In genomic region chr16:27475561-27475960, GRCh38 we compare ENCODE assay signal across 16 cellular contexts.
A peak's percentile ranks its signal among the peaks of the same experiment; 100 is the strongest.
DNase-seq lines count a peak whose midpoint lies in the region; ATAC-seq, FAIRE-seq and TF ChIP-seq lines count a peak whose summit lies in the region.
"Had no signal": no experiment of that assay in that cellular context is flagged by ENCODE, and none has a peak within 500 bp of the region (broad histone marks: within the 10 kb centered on the region; RNA-seq: fewer than 3 reads in every experiment).

No MANE protein-coding gene starts in this region.

- DNase-seq in AG08395 (ENCODE audit: low spot score) (peak; percentile 93), HTR-8/SVneo (ENCODE audit: insufficient read length, low spot score) (peak; percentile 65), bronchial epithelial cell (ENCODE audit: low read depth) (peak; percentile 56), kidney glomerular epithelial cell (lab: John Stamatoyannopoulos, UW) (peak; percentile 96), right lobe of liver (no peak)
- no peak for DNase-seq in activated naive CD8-positive, alpha-beta T cell treated with anti-CD3 and anti-CD28 coated beads for 36 hours
- DNase-seq: activated CD4-positive, CD25-positive, alpha-beta regulatory T cell treated with anti-CD3 and anti-CD28 coated beads, Interleukin-2, amount 50 U/mL, for 72 hours; activated T-cell treated with anti-CD3 and anti-CD28 coated beads, Interleukin-2, amount 50 U/mL, for 4 hours; caudate nucleus; GF-D8; NCI-H1105 had no signal

- TF ChIP-seq CTCF in bronchial epithelial cell (IDR thresholded peaks at IDR 0.05; ENCODE audit: insufficient read depth, low read length, severe bottlenecking) (no peak), right lobe of liver (IDR thresholded peaks at IDR 0.05) (no peak)

- H3K9me3 Mint-ChIP-seq in activated naive CD8-positive, alpha-beta T cell treated with anti-CD3 and anti-CD28 coated beads for 36 hours = no peaks in the 10 kb centered on the region
- H3K9me3 Mint-ChIP-seq: activated T-cell treated with anti-CD3 and anti-CD28 coated beads, Interleukin-2, amount 50 U/mL, for 4 hours; neural crest cell had no signal

- H3K4me1 ChIP-seq in right lobe of liver = no peaks in the 10 kb centered on the region
- H3K4me1 ChIP-seq: BLaER1 had no signal

- no peak overlapping the region for H3K4me3 Mint-ChIP-seq in activated naive CD8-positive, alpha-beta T cell treated with anti-CD3 and anti-CD28 coated beads for 36 hours
- H3K4me3 Mint-ChIP-seq: activated T-cell treated with anti-CD3 and anti-CD28 coated beads, Interleukin-2, amount 50 U/mL, for 4 hours; neural crest cell had no signal

- H3K9me3 ChIP-seq in right lobe of liver = no peaks in the 10 kb centered on the region
- H3K9me3 ChIP-seq: BLaER1 had no signal

- FAIRE-seq in HTR-8/SVneo (lab: Jason Lieb, UNC) (no peak), bronchial epithelial cell (lab: Jason Lieb, UNC) (no peak)

- H3K36me3 ChIP-seq in bronchial epithelial cell (ENCODE audit: control insufficient read depth, insufficient read depth, low read length) = peaks cover 28% of the 10 kb centered on the region
- peaks cover 0 to 63% (median 23%) of the 10 kb centered on the region in 4 donors for H3K36me3 ChIP-seq in right lobe of liver

- TF ChIP-seq POLR2A in right lobe of liver (IDR thresholded peaks at IDR 0.05) = no peak

- no peak overlapping the region for H3K27ac Mint-ChIP-seq in activated naive CD8-positive, alpha-beta T cell treated with anti-CD3 and anti-CD28 coated beads for 36 hours

- no peaks in the 10 kb centered on the region for H3K4me1 Mint-ChIP-seq in activated naive CD8-positive, alpha-beta T cell treated with anti-CD3 and anti-CD28 coated beads for 36 hours

- no peak overlapping the region for H3K27ac ChIP-seq in right lobe of liver
- H3K27ac ChIP-seq: BLaER1 had no signal

- intact Hi-C loops in right lobe of liver (cut with DNase I) = no loop called here

- 85% methylated on average over 7 of the region's 9 CpGs for WGBS in right lobe of liver (ENCODE audit: insufficient coverage, low coverage, low lambda C conversion rate, missing lambda C conversion rate)

- H3K27me3 ChIP-seq in bronchial epithelial cell (ENCODE audit: control insufficient read depth, insufficient read depth, low read length) (no peaks in the 10 kb centered on the region), right lobe of liver (no peaks in the 10 kb centered on the region)
- H3K27me3 ChIP-seq: BLaER1 had no signal

- H3K27me3 Mint-ChIP-seq in activated naive CD8-positive, alpha-beta T cell treated with anti-CD3 and anti-CD28 coated beads for 36 hours = no peaks in the 10 kb centered on the region

- no peak overlapping the region for H3K4me3 ChIP-seq in bronchial epithelial cell (ENCODE audit: low read depth, low read length)
- no peak overlapping the region for H3K4me3 ChIP-seq in right lobe of liver
- H3K4me3 ChIP-seq: BLaER1 had no signal

- ATAC-seq in right lobe of liver (no peak), HG03521 (IDR thresholded peaks at IDR 0.05; ENCODE audit: unreplicated experiment) (no peak), HG03045 (IDR thresholded peaks at IDR 0.05; ENCODE audit: unreplicated experiment) (no peak)
- ATAC-seq: activated T-cell treated with anti-CD3 and anti-CD28 coated beads, Interleukin-2, amount 50 U/mL, for 4 hours; esophagus mucosa had no signal

- peaks cover 17% of the 10 kb centered on the region for H3K36me3 Mint-ChIP-seq in activated naive CD8-positive, alpha-beta T cell treated with anti-CD3 and anti-CD28 coated beads for 36 hours

Comparison
In these comparisons a context has a peak if more than half of its experiments do, and no peak if none do; other contexts are left out.
1. DNase-seq: peak in AG08395 (single experiment), HTR-8/SVneo (single experiment), bronchial epithelial cell (single experiment) and kidney glomerular epithelial cell (single experiment); none in right lobe of liver (0 of 3) and activated naive CD8-positive, alpha-beta T cell treated with anti-CD3 and anti-CD28 coated beads for 36 hours (single experiment).